ENCODE assay signal across 11 cellular contexts in genomic region chr11:47611240-47611863, GRCh38. TPM values are rescaled to one million over a fixed set of nuclear protein-coding genes. Genes with fewer than 3 reads are reported as not detected.
DNase-seq lines count a peak whose midpoint lies in the region; ATAC-seq and TF ChIP-seq lines count a peak whose summit lies in the region.
"Had no signal": no experiment of that assay in that cellular context is flagged by ENCODE, and none has a peak within 500 bp of the region (broad histone marks: within the 10 kb centered on the region; RNA-seq: fewer than 3 reads in every experiment).

No MANE protein-coding gene starts in this region.

- peak; percentile 75 for DNase-seq in NAMALWA (ENCODE audit: low spot score)
- peak; percentile 26 for DNase-seq in mesenteric fat pad (ENCODE audit: low spot score)
- no peak for DNase-seq in NCI-H2081 (lab: John Stamatoyannopoulos, UW)
- no peak for DNase-seq in A172 (ENCODE audit: low spot score)
- DNase-seq in Calu3, result no peak
- no peak for DNase-seq in activated CD4-positive, alpha-beta T cell treated with anti-CD3 and anti-CD28 coated beads, Interleukin-2, amount 10 ng/mL, durations not matched to agents 24 days and 14 days
- DNase-seq: IMR-90; stimulated activated CD4-positive, alpha-beta T cell treated with anti-CD3 and anti-CD28 coated beads, Interleukin-15, amount 100 ng/mL, for 24 hours; upper lobe of left lung had no signal

- ATAC-seq in GM18868 (IDR thresholded peaks at IDR 0.05; ENCODE audit: unreplicated experiment) (peak; percentile 87), HG02759 (IDR thresholded peaks at IDR 0.05; ENCODE audit: unreplicated experiment) (peak; percentile 85)

- no TSS peak for BruUV-seq in Calu3 (replicated peaks; lab: Mats Ljungman, UMichigan)

- no peaks in the 10 kb centered on the region for H3K36me3 Mint-ChIP-seq in Calu3 (ENCODE audit: insufficient read depth, unreplicated experiment)
- H3K36me3 Mint-ChIP-seq in activated CD4-positive, alpha-beta T cell treated with anti-CD3 and anti-CD28 coated beads, Interleukin-2, amount 10 ng/mL, durations not matched to agents 24 days and 14 days (ENCODE audit: low read depth), result peaks cover 14% of the 10 kb centered on the region

- H3K4me3 Mint-ChIP-seq in Calu3 (ENCODE audit: low read depth, unreplicated experiment), result no peak overlapping the region
- no peak overlapping the region for H3K4me3 Mint-ChIP-seq in activated CD4-positive, alpha-beta T cell treated with anti-CD3 and anti-CD28 coated beads, Interleukin-2, amount 10 ng/mL, durations not matched to agents 24 days and 14 days

- H3K27ac Mint-ChIP-seq in Calu3 (ENCODE audit: unreplicated experiment), result no peak overlapping the region
- no peak overlapping the region for H3K27ac Mint-ChIP-seq in activated CD4-positive, alpha-beta T cell treated with anti-CD3 and anti-CD28 coated beads, Interleukin-2, amount 10 ng/mL, durations not matched to agents 24 days and 14 days

- CTCF ChIA-PET in Calu3 (lab: Charles Lee), result no interaction called here

- no peak for TF ChIP-seq CTCF in Calu3 (IDR thresholded peaks at IDR 0.05; ENCODE audit: unreplicated experiment)

- H3K9me3 Mint-ChIP-seq in Calu3 (ENCODE audit: low read depth, unreplicated experiment), result no peaks in the 10 kb centered on the region
- H3K9me3 Mint-ChIP-seq in activated CD4-positive, alpha-beta T cell treated with anti-CD3 and anti-CD28 coated beads, Interleukin-2, amount 10 ng/mL, durations not matched to agents 24 days and 14 days, result no peaks in the 10 kb centered on the region

- intact Hi-C loops in Calu3 (cut with micrococcal nuclease; ENCODE audit: unreplicated experiment), result no loop called here
- intact Hi-C loops in activated CD4-positive, alpha-beta T cell treated with anti-CD3 and anti-CD28 coated beads, Interleukin-2, amount 10 ng/mL, durations not matched to agents 24 days and 14 days (cut with micrococcal nuclease), result no loop called here

- H3K4me1 Mint-ChIP-seq in Calu3 (ENCODE audit: low read depth, unreplicated experiment), result no peaks in the 10 kb centered on the region
- H3K4me1 Mint-ChIP-seq in activated CD4-positive, alpha-beta T cell treated with anti-CD3 and anti-CD28 coated beads, Interleukin-2, amount 10 ng/mL, durations not matched to agents 24 days and 14 days, result peaks cover 6% of the 10 kb centered on the region

- H3K27me3 Mint-ChIP-seq in Calu3 (ENCODE audit: unreplicated experiment), result peaks cover 8% of the 10 kb centered on the region
- no peaks in the 10 kb centered on the region for H3K27me3 Mint-ChIP-seq in activated CD4-positive, alpha-beta T cell treated with anti-CD3 and anti-CD28 coated beads, Interleukin-2, amount 10 ng/mL, durations not matched to agents 24 days and 14 days

RNA-seq across cellular contexts. Expression of gene C1QTNF4, which starts 17.1 kb away (rescaled TPM):
- total RNA-seq in mesenteric fat pad (1.1 TPM), Calu3 (2022) (not detected in 2 replicates)
- total RNA-seq in A172 (2014; rRNA removed; shearing (Covaris generic)), result not detected in 2 replicates
- total RNA-seq in activated CD4-positive, alpha-beta T cell treated with anti-CD3 and anti-CD28 coated beads, Interleukin-2, amount 10 ng/mL, durations not matched to agents 24 days and 14 days, result 0.19 TPM in 2 replicates
- total RNA-seq: IMR-90 had no signal

RNA-seq across cellular contexts. Expression of gene FAM180B, which starts 24.9 kb away (rescaled TPM):
- total RNA-seq in mesenteric fat pad (0.55 TPM), Calu3 (2022) (not detected in 2 replicates)
- total RNA-seq in A172 (2014; rRNA removed; shearing (Covaris generic)), result not detected in 2 replicates
- 0.19 and 0.28 TPM in 2 replicates for total RNA-seq in activated CD4-positive, alpha-beta T cell treated with anti-CD3 and anti-CD28 coated beads, Interleukin-2, amount 10 ng/mL, durations not matched to agents 24 days and 14 days
- total RNA-seq: IMR-90 had no signal

RNA-seq across cellular contexts. Expression of gene MTCH2, which starts 31.0 kb away (rescaled TPM):
- total RNA-seq in mesenteric fat pad (110 TPM), Calu3 (2022) (103 TPM in 2 replicates)
- total RNA-seq in A172 (2014; rRNA removed; shearing (Covaris generic)), result 250 and 254 TPM in 2 replicates
- total RNA-seq in activated CD4-positive, alpha-beta T cell treated with anti-CD3 and anti-CD28 coated beads, Interleukin-2, amount 10 ng/mL, durations not matched to agents 24 days and 14 days, result 128 and 136 TPM in 2 replicates

RNA-seq across cellular contexts. Expression of gene NDUFS3, which starts 32.5 kb away (rescaled TPM):
- total RNA-seq in mesenteric fat pad (72.8 TPM), Calu3 (2022) (104 and 107 TPM in 2 replicates)
- total RNA-seq in A172 (2014; rRNA removed; shearing (Covaris generic)), result 152 and 165 TPM in 2 replicates
- 151 and 159 TPM in 2 replicates for total RNA-seq in activated CD4-positive, alpha-beta T cell treated with anti-CD3 and anti-CD28 coated beads, Interleukin-2, amount 10 ng/mL, durations not matched to agents 24 days and 14 days

RNA-seq across cellular contexts. Expression of gene KBTBD4, which starts 32.6 kb away (rescaled TPM):
- total RNA-seq in mesenteric fat pad, result 12.6 TPM
- total RNA-seq in A172 (2014; rRNA removed; shearing (Covaris generic)), result 44.7 and 60.4 TPM in 2 replicates
- total RNA-seq in Calu3 (2022), result 14.0 and 14.6 TPM in 2 replicates
- total RNA-seq in activated CD4-positive, alpha-beta T cell treated with anti-CD3 and anti-CD28 coated beads, Interleukin-2, amount 10 ng/mL, durations not matched to agents 24 days and 14 days, result 16.4 and 16.7 TPM in 2 replicates

Comparison
In these comparisons a context has a peak if more than half of its experiments do, and no peak if none do; other contexts are left out.
1. DNase-seq: peak in NAMALWA (single experiment) and mesenteric fat pad (single experiment); none in NCI-H2081 (0 of 2), A172 (single experiment), Calu3 (single experiment) and activated CD4-positive, alpha-beta T cell treated with anti-CD3 and anti-CD28 coated beads, Interleukin-2, amount 10 ng/mL, durations not matched to agents 24 days and 14 days (single experiment).